ENCODE assay signal across 26 cellular contexts in genomic region chr17:45867702-45868101, GRCh38. TPM values are rescaled to one million over a fixed set of nuclear protein-coding genes. Genes with fewer than 3 reads are reported as not detected.
DNase-seq lines count a peak whose midpoint lies in the region; ATAC-seq, FAIRE-seq and TF ChIP-seq lines count a peak whose summit lies in the region.
"Had no signal": no experiment of that assay in that cellular context is flagged by ENCODE, and none has a peak within 500 bp of the region (broad histone marks: within the 10 kb centered on the region; RNA-seq: fewer than 3 reads in every experiment).

No MANE protein-coding gene starts in this region.

- H3K27ac ChIP-seq in dorsolateral prefrontal cortex (peak overlapping the region; percentile 70 to 99 (median 94)), WERI-Rb-1 (no peak overlapping the region)
- H3K27ac ChIP-seq: pancreas, vagina had no signal

- ATAC-seq in HG02973 (IDR thresholded peaks at IDR 0.05; ENCODE audit: unreplicated experiment) = no peak
- ATAC-seq: natural killer cell, pancreas, sciatic nerve, T-helper 17 cell had no signal

- H3K36me3 ChIP-seq in WERI-Rb-1 = no peaks in the 10 kb centered on the region
- H3K36me3 ChIP-seq: pancreas, vagina had no signal

- FAIRE-seq in RCC 7860 (lab: Jason Lieb, UNC) = no peak
- FAIRE-seq: A204.1, GM18507, pancreas had no signal

- intact Hi-C loops in dorsolateral prefrontal cortex (cut with DNase I) = no loop called here
- intact Hi-C loops in posterior vena cava (cut with DNase I) = no loop called here

- TF ChIP-seq CTCF in dorsolateral prefrontal cortex (IDR thresholded peaks at IDR 0.05 in 54 of 56, conservative IDR thresholded peaks at IDR 0.05 in 2 of 56; ENCODE audit: low read depth in 1 of 56, partially characterized antibody in 56 of 56) (no peak), WERI-Rb-1 (IDR thresholded peaks at IDR 0.05; ENCODE audit: low read depth, low read length) (no peak)

- peaks cover 0 to 4% (median 0%) of the 10 kb centered on the region in 45 donors for H3K27me3 ChIP-seq in dorsolateral prefrontal cortex
- no peaks in the 10 kb centered on the region for H3K27me3 ChIP-seq in WERI-Rb-1 (ENCODE audit: insufficient read depth, low read depth, severe bottlenecking)
- H3K27me3 ChIP-seq: vagina had no signal

- H3K4me3 ChIP-seq in dorsolateral prefrontal cortex = peak overlapping the region in 4 of 59 donors; percentile 1 to 30 (median 10)
- H3K4me3 ChIP-seq in WERI-Rb-1 (ENCODE audit: low read depth, low read length) = no peak overlapping the region
- H3K4me3 ChIP-seq: pancreas, vagina had no signal

- H3K9me3 ChIP-seq in WERI-Rb-1 (ENCODE audit: severe bottlenecking) = no peaks in the 10 kb centered on the region
- H3K9me3 ChIP-seq: pancreas, vagina had no signal

- DNase-seq in NCI-H82 (lab: John Stamatoyannopoulos, UW) = peak; percentile 32
- DNase-seq in NCI-H82 treated with DMSO at 0.1 percent for 48 hours (lab: John Stamatoyannopoulos, UW; ENCODE audit: unreplicated experiment) = no peak
- peak; percentile 4 for DNase-seq in NCI-H2029 treated with DMSO at 0.1 percent for 48 hours (lab: John Stamatoyannopoulos, UW)
- peak in 1 of 10 donors; percentile 35 for DNase-seq in dorsolateral prefrontal cortex
- DNase-seq in posterior vena cava (ENCODE audit: low spot score) = peak; percentile 44
- DNase-seq in WERI-Rb-1 = no peak
- DNase-seq in RCC 7860 (ENCODE audit: low spot score) = no peak
- DNase-seq: activated CD4-positive, alpha-beta T cell treated with anti-CD3 and anti-CD28 coated beads, Interleukin-2, amount 50 U/mL, for 48 hours; activated gamma-delta T cell; foreskin fibroblast; Kasumi-1; mesenchymal stem cell; natural killer cell; NCI-H69; pancreas; SHP77; T-helper 17 cell had no signal

RNA-seq across cellular contexts. Expression of gene SPPL2C, which starts 23.0 kb away (rescaled TPM):
- total RNA-seq in dorsolateral prefrontal cortex = 1 to 10 TPM in 59 of 120 experiments, under 1 TPM in 58, not detected in 3; 0.14 to 4.9 (median 1.0) TPM
- not detected for total RNA-seq in posterior vena cava
- total RNA-seq: dermis microvascular lymphatic vessel endothelial cell, epithelial cell of proximal tubule, kidney epithelial cell, natural killer cell, OCI-LY7, pancreas, sciatic nerve, T-helper 17 cell, vagina had no signal

RNA-seq across cellular contexts. Expression of gene MAPT, which starts 26.7 kb away (rescaled TPM):
- 100 to 1,000 TPM; 323 to 524 (median 437) TPM for total RNA-seq in dorsolateral prefrontal cortex
- total RNA-seq in posterior vena cava = 1 to 10 TPM; 4.4 to 5.7 TPM
- total RNA-seq: dermis microvascular lymphatic vessel endothelial cell had no signal

Comparison
In these comparisons a context has a peak if more than half of its experiments do, and no peak if none do; other contexts are left out.
1. DNase-seq: peak in NCI-H82 (single experiment), NCI-H2029 treated with DMSO at 0.1 percent for 48 hours (single experiment) and posterior vena cava (single experiment); none in NCI-H82 treated with DMSO at 0.1 percent for 48 hours (single experiment), WERI-Rb-1 (single experiment) and RCC 7860 (single experiment).
2. RNA of gene MAPT, which starts 26.7 kb away (total RNA-seq): 323 to 524 TPM in dorsolateral prefrontal cortex; 4.4 to 5.7 TPM in posterior vena cava; every median in the first group is over 10 times any median in the second.